ENCODE assay signal across 8 cellular contexts in genomic region chr1:45018599-45019230, GRCh38. TPM values are rescaled to one million over a fixed set of nuclear protein-coding genes. Genes with fewer than 3 reads are reported as not detected.
A peak's percentile ranks its signal among the peaks of the same experiment; 100 is the strongest.
DNase-seq lines count a peak whose midpoint lies in the region; ATAC-seq and TF ChIP-seq lines count a peak whose summit lies in the region.

No MANE protein-coding gene starts in this region.

- no peaks in the 10 kb centered on the region for H3K27me3 ChIP-seq in prostate gland (replicated peaks; ENCODE audit: insufficient read depth)

- POLR2A ChIA-PET in AG04449 (lab: Yijun Ruan, JAX), result interaction anchor here (0.6 to 2.5 kb wide), 3 partner anchors 199 to 285 kb away, joined by 3 to 10 read pairs (median 3); no protein-coding TSS in a partner anchor
- POLR2A ChIA-PET in RWPE1 (lab: Yijun Ruan, JAX; ENCODE audit: low non-redundant PET), result interaction anchor here (0.8 kb wide), 1 partner anchor 285 kb away, joined by 8 read pairs; no protein-coding TSS in a partner anchor

- 53% methylated on average over 16 of the region's 16 CpGs for WGBS in prostate gland

- peaks cover 0 to 4% of the 10 kb centered on the region in 2 donors for H3K36me3 ChIP-seq in prostate gland

- H3K4me3 ChIP-seq in AG04449 (ENCODE audit: low read depth, low read length) (no peak overlapping the region), prostate gland (no peak overlapping the region)

- no peak for TF ChIP-seq POLR2A in prostate gland (IDR thresholded peaks at IDR 0.05)

- DNase-seq in AG04449 (ENCODE audit: low read depth, low spot score) (no peak), GM13977 (ENCODE audit: low spot score) (no peak), HuH-7 (ENCODE audit: low spot score) (peak; percentile 65), RWPE1 (ENCODE audit: low spot score) (peak; percentile 29), glomerular visceral epithelial cell (ENCODE audit: extremely low spot score) (peak; percentile 71), prostate gland (ENCODE audit: low spot score) (peak; percentile 67)
- DNase-seq in activated naive CD4-positive, alpha-beta T cell (lab: John Stamatoyannopoulos, UW), result peak; percentile 18 to 38 (median 33)

- in situ Hi-C loops in GM13977 (cut with MboI; ENCODE audit: low pct_unique_long_range_greater_than_20kb, low sequenced_read_pairs, unreplicated experiment), result loop anchor here (5.0 to 25.0 kb wide), 2 partner anchors 284 to 469 kb away; partner anchors contain the start of gene TESK2

- no peak overlapping the region for H3K27ac ChIP-seq in RWPE1
- no peak overlapping the region for H3K27ac ChIP-seq in prostate gland

- H3K4me1 ChIP-seq in prostate gland (replicated peaks), result no peaks in the 10 kb centered on the region

- ATAC-seq in GM21381 (IDR thresholded peaks at IDR 0.05; ENCODE audit: unreplicated experiment), result no peak

- intact Hi-C loops in prostate gland (cut with DNase I), result no loop called here

- CTCF ChIA-PET in AG04449 (lab: Yijun Ruan, JAX) (interaction anchor here (0.6 to 12.9 kb wide), 33 partner anchors 8 to 552 kb away, joined by 3 to 950 read pairs (median 4); partner anchors contain the start of genes HECTD3, MUTYH, TESK2 and TOE1), RWPE1 (lab: Yijun Ruan, JAX) (interaction anchor here (0.7 to 2.0 kb wide), 7 partner anchors 18 to 551 kb away, joined by 3 to 20 read pairs (median 4); no protein-coding TSS in a partner anchor)

- H3K9me3 ChIP-seq in prostate gland, result no peaks in the 10 kb centered on the region

- TF ChIP-seq CTCF in AG04449 (IDR thresholded peaks at IDR 0.05; ENCODE audit: insufficient read depth, low read length, missing control alignments) (peak; percentile 94), GM13977 (IDR thresholded peaks at IDR 0.05; ENCODE audit: extremely low read depth, insufficient read depth, missing control alignments) (peak; percentile 71), RWPE1 (conservative IDR thresholded peaks at IDR 0.05; ENCODE audit: low read depth) (peak; percentile 64), prostate gland (IDR thresholded peaks at IDR 0.05) (peak; percentile 60 to 90 (median 74))

RNA-seq across cellular contexts. Expression of gene UROD, which starts 6.7 kb away (rescaled TPM):
- 100 to 1,000 TPM in 1 of 2 donors, 10 to 100 TPM in 1; 57.7 to 152 TPM for total RNA-seq in prostate gland

RNA-seq across cellular contexts. Expression of gene HECTD3, which starts 7.6 kb away (rescaled TPM):
- 10 to 100 TPM; 26.4 to 60.4 TPM for total RNA-seq in prostate gland

RNA-seq across cellular contexts. Expression of gene EIF2B3, which starts 32.3 kb away (rescaled TPM):
- total RNA-seq in prostate gland, result 10 to 100 TPM; 17.5 to 19.3 TPM

Comparison
In these comparisons a context has a peak if more than half of its experiments do, and no peak if none do; other contexts are left out.
1. DNase-seq: peak in HuH-7 (single experiment), RWPE1 (single experiment), activated naive CD4-positive, alpha-beta T cell (4 of 4), glomerular visceral epithelial cell (single experiment) and prostate gland (single experiment); none in AG04449 (single experiment) and GM13977 (single experiment).
2. Peak in every context shown above with its lines, with median percentiles within 50 percentile points of each other: CTCF ChIP-seq.